In genomic region chr5:76801159-76801802, GRCh38 we compare ENCODE assay signal across 16 cellular contexts. TPM values are rescaled to one million over a fixed set of nuclear protein-coding genes. Genes with fewer than 3 reads are reported as not detected.
DNase-seq lines count a peak whose midpoint lies in the region; ATAC-seq and TF ChIP-seq lines count a peak whose summit lies in the region.
"Had no signal": no experiment of that assay in that cellular context is flagged by ENCODE, and none has a peak within 500 bp of the region (broad histone marks: within the 10 kb centered on the region; RNA-seq: fewer than 3 reads in every experiment).

No MANE protein-coding gene starts in this region.

- no peak for ATAC-seq in GM19397 (IDR thresholded peaks at IDR 0.05; ENCODE audit: unreplicated experiment)
- ATAC-seq: stimulated activated naive CD8-positive, alpha-beta T cell treated with anti-CD3 and anti-CD28 coated beads, Interleukin-15, amount 100 ng/mL, for 72 hours had no signal

- intact Hi-C loops in uterus (cut with DNase I; ENCODE audit: low total_unique reads), result no loop called here

- no peaks in the 10 kb centered on the region for H3K9me3 ChIP-seq in uterus
- H3K9me3 ChIP-seq: BLaER1, prostate gland had no signal

- DNase-seq in AG08396 (ENCODE audit: low spot score) (peak; percentile 48), LHCN-M2 (ENCODE audit: low read depth) (peak; percentile 41), dermis blood vessel endothelial cell (peak; percentile 61), hepatic stellate cell (ENCODE audit: low spot score) (peak; percentile 57), coronary artery (ENCODE audit: low spot score) (no peak), uterus (no peak)
- no peak for DNase-seq in activated CD4-positive, alpha-beta T cell treated with anti-CD3 and anti-CD28 coated beads for 1 hour
- DNase-seq: dorsolateral prefrontal cortex; hypothalamus; NCI-H1092 treated with DMSO at 0.1 percent for 48 hours; NCI-H510A treated with DMSO at 0.1 percent for 48 hours; stimulated activated CD4-positive, alpha-beta T cell treated with anti-CD3 and anti-CD28 coated beads, Interleukin-4, amount 100 ng/mL, for 4 hours; stimulated activated naive CD8-positive, alpha-beta T cell treated with anti-CD3 and anti-CD28 coated beads, Interleukin-15, amount 100 ng/mL, for 72 hours had no signal

- H3K4me3 ChIP-seq in coronary artery, result no peak overlapping the region
- no peak overlapping the region for H3K4me3 ChIP-seq in uterus
- H3K4me3 ChIP-seq: BLaER1, dorsolateral prefrontal cortex, prostate gland had no signal

- peak overlapping the region in 1 of 2 donors; percentile 68 for H3K27ac ChIP-seq in coronary artery
- H3K27ac ChIP-seq in uterus, result no peak overlapping the region
- H3K27ac ChIP-seq: BLaER1, dorsolateral prefrontal cortex, prostate gland had no signal

- TF ChIP-seq POLR2A in uterus (IDR thresholded peaks at IDR 0.05), result no peak

- no peaks in the 10 kb centered on the region for H3K36me3 ChIP-seq in uterus
- H3K36me3 ChIP-seq: BLaER1, prostate gland had no signal

- no peak for TF ChIP-seq CTCF in coronary artery (IDR thresholded peaks at IDR 0.05)
- TF ChIP-seq CTCF in uterus (IDR thresholded peaks at IDR 0.05), result no peak

- no peaks in the 10 kb centered on the region for H3K27me3 ChIP-seq in uterus
- H3K27me3 ChIP-seq: BLaER1, dorsolateral prefrontal cortex had no signal

- H3K4me1 ChIP-seq in uterus, result no peaks in the 10 kb centered on the region
- H3K4me1 ChIP-seq: BLaER1, prostate gland had no signal

RNA-seq across cellular contexts. Expression of gene F2RL1, which starts 17.5 kb away (rescaled TPM):
- 0.06 and 0.19 TPM in 2 replicates for total RNA-seq in LHCN-M2 (2014; rRNA removed)
- polyA plus RNA-seq in LHCN-M2 (2012), result 0.04 TPM
- total RNA-seq in dermis blood vessel endothelial cell, result 24.0 and 30.0 TPM in 2 replicates
- 1 to 10 TPM in 2 of 4 donors, under 1 TPM in 1, not detected in 1; 0.24 to 3.3 (median 2.1) TPM for total RNA-seq in uterus

RNA-seq across cellular contexts. Expression of gene S100Z, which starts 48.5 kb away (rescaled TPM):
- total RNA-seq in LHCN-M2 (2014; rRNA removed) (not detected in 2 replicates), dermis blood vessel endothelial cell (not detected in 2 replicates), uterus (under 1 TPM in 1 of 4 donors, not detected in 3; 0.35 TPM)
- not detected for polyA plus RNA-seq in LHCN-M2 (2012)

Comparison
In these comparisons a context has a peak if more than half of its experiments do, and no peak if none do; other contexts are left out.
1. DNase-seq: peak in AG08396 (single experiment), LHCN-M2 (single experiment), dermis blood vessel endothelial cell (single experiment) and hepatic stellate cell (single experiment); none in coronary artery (single experiment), uterus (0 of 2) and activated CD4-positive, alpha-beta T cell treated with anti-CD3 and anti-CD28 coated beads for 1 hour (single experiment).